Comparison of ENCODE assay signal across 9 cellular contexts in genomic region chr10:63236113-63236935, GRCh38.
DNase-seq lines count a peak whose midpoint lies in the region; ATAC-seq and TF ChIP-seq lines count a peak whose summit lies in the region.
"Had no signal": no experiment of that assay in that cellular context is flagged by ENCODE, and none has a peak within 500 bp of the region (broad histone marks: within the 10 kb centered on the region; RNA-seq: fewer than 3 reads in every experiment).

No MANE protein-coding gene starts in this region.

- no peaks in the 10 kb centered on the region for H3K27me3 ChIP-seq in neutrophil

- TF ChIP-seq CTCF in AG10803 (conservative IDR thresholded peaks at IDR 0.05; ENCODE audit: low read length), result no peak
- no peak for TF ChIP-seq CTCF in neutrophil (IDR thresholded peaks at IDR 0.05)

- peak; percentile 86 for ATAC-seq in GM18873 (IDR thresholded peaks at IDR 0.05; ENCODE audit: low FRiP score, unreplicated experiment)
- ATAC-seq in HG03103 (IDR thresholded peaks at IDR 0.05; ENCODE audit: low read depth, unreplicated experiment), result peak; percentile 89

- H3K9me3 ChIP-seq in neutrophil, result no peaks in the 10 kb centered on the region

- DNase-seq in AG10803 (ENCODE audit: low read depth) (peak; percentile 88), RPMI7951 (ENCODE audit: low read depth) (peak; percentile 88), epidermal melanocyte (ENCODE audit: insufficient read length, low spot score) (peak; percentile 18), putamen (ENCODE audit: low spot score) (no peak), DMS79 treated with DMSO at 0.1 percent for 48 hours (lab: John Stamatoyannopoulos, UW) (no peak)

- H3K4me1 ChIP-seq in neutrophil (ENCODE audit: control insufficient read depth in 1 of 2, insufficient read depth in 1 of 2, low read depth in 1 of 2, low read length in 1 of 2), result peaks cover 68 to 78% of the 10 kb centered on the region in 2 experiments

- H3K27ac ChIP-seq in neutrophil, result peak overlapping the region; percentile 95
- H3K27ac ChIP-seq: SK-N-MC had no signal

- no peak overlapping the region for H3K4me3 ChIP-seq in AG10803 (ENCODE audit: low read length)
- peak overlapping the region; percentile 33 to 55 for H3K4me3 ChIP-seq in neutrophil (ENCODE audit: low read depth in 1 of 2, low read length in 1 of 2)
- H3K4me3 ChIP-seq: SK-N-MC had no signal

- H3K36me3 ChIP-seq in neutrophil, result no peaks in the 10 kb centered on the region

Comparison
In these comparisons a context has a peak if more than half of its experiments do, and no peak if none do; other contexts are left out.
1. DNase-seq: peak in AG10803 (single experiment), RPMI7951 (single experiment) and epidermal melanocyte (single experiment); none in putamen (single experiment) and DMS79 treated with DMSO at 0.1 percent for 48 hours (single experiment).